Comparison of ENCODE assay signal across 20 cellular contexts in the genomic region with DNA sequence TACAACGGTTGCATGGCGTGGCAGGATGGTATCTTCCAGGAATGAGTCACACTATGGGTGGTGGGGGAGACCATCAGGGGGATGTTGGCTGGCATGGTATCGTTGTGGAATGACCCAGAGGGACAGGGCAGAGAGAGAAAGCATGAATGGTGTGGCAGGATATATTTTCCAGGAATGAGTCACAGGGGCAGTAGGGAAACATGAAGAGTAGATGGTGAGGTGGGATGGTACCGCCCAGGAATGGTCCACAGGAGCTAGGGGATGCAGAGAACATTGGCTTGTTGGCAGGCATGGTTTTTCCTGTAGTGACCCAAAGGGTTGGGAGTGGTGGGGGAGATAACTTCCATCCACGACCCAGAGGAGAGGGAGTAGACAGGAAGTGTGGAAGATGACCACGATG.
"Had no signal": no experiment of that assay in that cellular context is flagged by ENCODE, and none has a peak within 500 bp of the region (broad histone marks: within the 10 kb centered on the region; RNA-seq: fewer than 3 reads in every experiment).

No MANE protein-coding gene starts in this region.

- H3K27ac ChIP-seq: heart left ventricle, neutrophil, psoas muscle, spleen, tibial artery, upper lobe of right lung had no signal

- H3K4me1 ChIP-seq: heart left ventricle, psoas muscle, spleen, tibial artery, upper lobe of right lung had no signal

- ATAC-seq: effector memory CD8-positive, alpha-beta T cell; heart left ventricle; left lobe of liver; mucosa of descending colon; naive thymus-derived CD8-positive, alpha-beta T cell; psoas muscle; sciatic nerve; stimulated activated memory B cell treated with anti-CD40 and anti-IgM and Interleukin-4, amounts not matched to agents 10 μg/mL and 1 μg/mL and 100 μg/mL, for 72 hours; upper lobe of right lung had no signal

- DNase-seq: effector memory CD8-positive, alpha-beta T cell; erythroblast; foreskin melanocyte; heart left ventricle; hippocampal formation; kidney glomerular epithelial cell; mucosa of descending colon; naive thymus-derived CD8-positive, alpha-beta T cell; psoas muscle; retina; spleen; stimulated activated CD4-positive, alpha-beta T cell treated with anti-CD3 and anti-CD28 coated beads, Interleukin-15, amount 100 ng/mL, for 24 hours; stimulated activated CD4-positive, alpha-beta T cell treated with anti-CD3 and anti-CD28 coated beads, Interleukin-1b, Interleukin-23, amount 100 ng/mL, for 48 hours; stimulated activated CD4-positive, alpha-beta T cell treated with anti-CD3 and anti-CD28 coated beads, Interleukin-4, amount 100 ng/mL, for 24 hours; tibial artery; upper lobe of right lung had no signal

- H3K27me3 ChIP-seq: neutrophil, spleen, tibial artery, upper lobe of right lung had no signal
